8 cellular contexts compared by ENCODE assay signal in genomic region chr11:64341851-64342791, GRCh38. TPM values are rescaled to one million over a fixed set of nuclear protein-coding genes. Genes with fewer than 3 reads are reported as not detected.
DNase-seq lines count a peak whose midpoint lies in the region; ATAC-seq and TF ChIP-seq lines count a peak whose summit lies in the region.

No MANE protein-coding gene starts in this region.

- H3K4me1 Mint-ChIP-seq in nephron: peaks cover 7% of the 10 kb centered on the region

- H3K4me3 Mint-ChIP-seq in nephron: peak overlapping the region; percentile 58 to 76 (median 68)

- H3K9me3 Mint-ChIP-seq in nephron: no peaks in the 10 kb centered on the region

- DNase-seq in HuH-7 (ENCODE audit: low spot score): peak; percentile 84
- peak; percentile 78 for DNase-seq in RPMI8226
- DNase-seq in activated T-helper 9 cell treated with anti-CD3 and anti-CD28 coated beads, Interleukin-2, amount 50 U/mL, for 16 hours (ENCODE audit: low read depth): peak; percentile 84
- peak; percentile 82 for DNase-seq in fibroblast of the aortic adventitia (ENCODE audit: low read depth)
- peak; percentile 80 for DNase-seq in stimulated activated naive CD4-positive, alpha-beta T cell treated with Interleukin-2 at 50 U/mL for 16 hours (lab: John Stamatoyannopoulos, UW)

- H3K27ac Mint-ChIP-seq in nephron: no peak overlapping the region

- no peaks in the 10 kb centered on the region for H3K36me3 Mint-ChIP-seq in nephron (ENCODE audit: low read depth)

- H3K27me3 Mint-ChIP-seq in nephron (ENCODE audit: low read depth): peaks cover 15% of the 10 kb centered on the region

- ATAC-seq in GM19452 (IDR thresholded peaks at IDR 0.05; ENCODE audit: unreplicated experiment): no peak

- H3K4me3 ChIP-seq in fibroblast of the aortic adventitia (ENCODE audit: low read depth, low read length): peak overlapping the region; percentile 61

- peak; percentile 39 for TF ChIP-seq CTCF in GM12873 (IDR thresholded peaks at IDR 0.05; ENCODE audit: insufficient read depth, low read depth, low read length, missing control alignments)
- TF ChIP-seq CTCF in fibroblast of the aortic adventitia (IDR thresholded peaks at IDR 0.05; ENCODE audit: insufficient read depth, low read length): peak; percentile 29
- peak; percentile 23 to 54 (median 45) for TF ChIP-seq CTCF in nephron (IDR thresholded peaks at IDR 0.05; ENCODE audit: unreplicated experiment in 3 of 3)

RNA-seq across cellular contexts. Expression of gene CCDC88B, which starts 2.1 kb away (rescaled TPM):
- 1.2 and 5.1 TPM in 2 replicates for total RNA-seq in fibroblast of the aortic adventitia (ENCODE audit: low replicate concordance)

RNA-seq across cellular contexts. Expression of gene RPS6KA4, which starts 16.8 kb away (rescaled TPM):
- 47.3 and 72.1 TPM in 2 replicates for total RNA-seq in fibroblast of the aortic adventitia (ENCODE audit: low replicate concordance)

RNA-seq across cellular contexts. Expression of gene PRDX5, which starts 24.2 kb away (rescaled TPM):
- 257 and 510 TPM in 2 replicates for total RNA-seq in fibroblast of the aortic adventitia (ENCODE audit: low replicate concordance)

RNA-seq across cellular contexts. Expression of gene TRMT112, which starts 24.8 kb away (rescaled TPM):
- 177 and 274 TPM in 2 replicates for total RNA-seq in fibroblast of the aortic adventitia (ENCODE audit: low replicate concordance)

RNA-seq across cellular contexts. Expression of gene ESRRA, which starts 36.8 kb away (rescaled TPM):
- 21.6 and 45.2 TPM in 2 replicates for total RNA-seq in fibroblast of the aortic adventitia (ENCODE audit: low replicate concordance)
